Comparison of ENCODE assay signal across 2 cellular contexts in genomic region chr4:41169256-41169655, GRCh38.
TF ChIP-seq lines count a peak whose summit lies in the region.

No MANE protein-coding gene starts in this region.

TF ChIP-seq in GM23338, 12 proteins besides CTCF, POLR2A, EP300 and RAD21:
- no peak for TF ChIP-seq ZNF114 (CRISPR knock-in tag; IDR thresholded peaks at IDR 0.05)
- peak; percentile 34; the same call in 1 of the 2 replicates for TF ChIP-seq NANOG (IDR thresholded peaks at IDR 0.05; ENCODE audit: borderline replicate concordance)

TF ChIP-seq in H1, 55 proteins besides CTCF, POLR2A, EP300 and RAD21:
- TF ChIP-seq CHD1 (IDR thresholded peaks at IDR 0.05; ENCODE audit: low read depth, low read length) (no peak), SIN3A (conservative IDR thresholded peaks at IDR 0.05 in 1 of 2, IDR thresholded peaks at IDR 0.05 in 1 of 2; ENCODE audit: low read depth in 1 of 2, low read length in 2 of 2) (no peak), GTF2F1 (IDR thresholded peaks at IDR 0.05; ENCODE audit: borderline replicate concordance, low read depth, low read length) (no peak), POLR2AphosphoS5 (IDR thresholded peaks at IDR 0.05; ENCODE audit: low read depth, low read length) (no peak), KDM1A (IDR thresholded peaks at IDR 0.05; ENCODE audit: borderline replicate concordance, low read length) (no peak), TEAD4 (IDR thresholded peaks at IDR 0.05; ENCODE audit: low read depth, low read length) (no peak), POU5F1 (IDR thresholded peaks at IDR 0.05; ENCODE audit: low read depth, low read length) (no peak), EGR1 (IDR thresholded peaks at IDR 0.05; ENCODE audit: borderline replicate concordance, low read depth, low read length) (no peak), TBP (IDR thresholded peaks at IDR 0.05; ENCODE audit: low read depth, low read length) (no peak), ZNF274 (IDR thresholded peaks at IDR 0.05; ENCODE audit: borderline replicate concordance, extremely low read depth, low read length) (no peak), NANOG (IDR thresholded peaks at IDR 0.05; ENCODE audit: insufficient read depth, low read depth, low read length, poor library complexity, severe bottlenecking) (no peak), HDAC6 (IDR thresholded peaks at IDR 0.05; ENCODE audit: low read depth, low read length) (no peak), YY1 (IDR thresholded peaks at IDR 0.05; ENCODE audit: low read depth, low read length) (no peak)
- TF ChIP-seq, protein P1, sequence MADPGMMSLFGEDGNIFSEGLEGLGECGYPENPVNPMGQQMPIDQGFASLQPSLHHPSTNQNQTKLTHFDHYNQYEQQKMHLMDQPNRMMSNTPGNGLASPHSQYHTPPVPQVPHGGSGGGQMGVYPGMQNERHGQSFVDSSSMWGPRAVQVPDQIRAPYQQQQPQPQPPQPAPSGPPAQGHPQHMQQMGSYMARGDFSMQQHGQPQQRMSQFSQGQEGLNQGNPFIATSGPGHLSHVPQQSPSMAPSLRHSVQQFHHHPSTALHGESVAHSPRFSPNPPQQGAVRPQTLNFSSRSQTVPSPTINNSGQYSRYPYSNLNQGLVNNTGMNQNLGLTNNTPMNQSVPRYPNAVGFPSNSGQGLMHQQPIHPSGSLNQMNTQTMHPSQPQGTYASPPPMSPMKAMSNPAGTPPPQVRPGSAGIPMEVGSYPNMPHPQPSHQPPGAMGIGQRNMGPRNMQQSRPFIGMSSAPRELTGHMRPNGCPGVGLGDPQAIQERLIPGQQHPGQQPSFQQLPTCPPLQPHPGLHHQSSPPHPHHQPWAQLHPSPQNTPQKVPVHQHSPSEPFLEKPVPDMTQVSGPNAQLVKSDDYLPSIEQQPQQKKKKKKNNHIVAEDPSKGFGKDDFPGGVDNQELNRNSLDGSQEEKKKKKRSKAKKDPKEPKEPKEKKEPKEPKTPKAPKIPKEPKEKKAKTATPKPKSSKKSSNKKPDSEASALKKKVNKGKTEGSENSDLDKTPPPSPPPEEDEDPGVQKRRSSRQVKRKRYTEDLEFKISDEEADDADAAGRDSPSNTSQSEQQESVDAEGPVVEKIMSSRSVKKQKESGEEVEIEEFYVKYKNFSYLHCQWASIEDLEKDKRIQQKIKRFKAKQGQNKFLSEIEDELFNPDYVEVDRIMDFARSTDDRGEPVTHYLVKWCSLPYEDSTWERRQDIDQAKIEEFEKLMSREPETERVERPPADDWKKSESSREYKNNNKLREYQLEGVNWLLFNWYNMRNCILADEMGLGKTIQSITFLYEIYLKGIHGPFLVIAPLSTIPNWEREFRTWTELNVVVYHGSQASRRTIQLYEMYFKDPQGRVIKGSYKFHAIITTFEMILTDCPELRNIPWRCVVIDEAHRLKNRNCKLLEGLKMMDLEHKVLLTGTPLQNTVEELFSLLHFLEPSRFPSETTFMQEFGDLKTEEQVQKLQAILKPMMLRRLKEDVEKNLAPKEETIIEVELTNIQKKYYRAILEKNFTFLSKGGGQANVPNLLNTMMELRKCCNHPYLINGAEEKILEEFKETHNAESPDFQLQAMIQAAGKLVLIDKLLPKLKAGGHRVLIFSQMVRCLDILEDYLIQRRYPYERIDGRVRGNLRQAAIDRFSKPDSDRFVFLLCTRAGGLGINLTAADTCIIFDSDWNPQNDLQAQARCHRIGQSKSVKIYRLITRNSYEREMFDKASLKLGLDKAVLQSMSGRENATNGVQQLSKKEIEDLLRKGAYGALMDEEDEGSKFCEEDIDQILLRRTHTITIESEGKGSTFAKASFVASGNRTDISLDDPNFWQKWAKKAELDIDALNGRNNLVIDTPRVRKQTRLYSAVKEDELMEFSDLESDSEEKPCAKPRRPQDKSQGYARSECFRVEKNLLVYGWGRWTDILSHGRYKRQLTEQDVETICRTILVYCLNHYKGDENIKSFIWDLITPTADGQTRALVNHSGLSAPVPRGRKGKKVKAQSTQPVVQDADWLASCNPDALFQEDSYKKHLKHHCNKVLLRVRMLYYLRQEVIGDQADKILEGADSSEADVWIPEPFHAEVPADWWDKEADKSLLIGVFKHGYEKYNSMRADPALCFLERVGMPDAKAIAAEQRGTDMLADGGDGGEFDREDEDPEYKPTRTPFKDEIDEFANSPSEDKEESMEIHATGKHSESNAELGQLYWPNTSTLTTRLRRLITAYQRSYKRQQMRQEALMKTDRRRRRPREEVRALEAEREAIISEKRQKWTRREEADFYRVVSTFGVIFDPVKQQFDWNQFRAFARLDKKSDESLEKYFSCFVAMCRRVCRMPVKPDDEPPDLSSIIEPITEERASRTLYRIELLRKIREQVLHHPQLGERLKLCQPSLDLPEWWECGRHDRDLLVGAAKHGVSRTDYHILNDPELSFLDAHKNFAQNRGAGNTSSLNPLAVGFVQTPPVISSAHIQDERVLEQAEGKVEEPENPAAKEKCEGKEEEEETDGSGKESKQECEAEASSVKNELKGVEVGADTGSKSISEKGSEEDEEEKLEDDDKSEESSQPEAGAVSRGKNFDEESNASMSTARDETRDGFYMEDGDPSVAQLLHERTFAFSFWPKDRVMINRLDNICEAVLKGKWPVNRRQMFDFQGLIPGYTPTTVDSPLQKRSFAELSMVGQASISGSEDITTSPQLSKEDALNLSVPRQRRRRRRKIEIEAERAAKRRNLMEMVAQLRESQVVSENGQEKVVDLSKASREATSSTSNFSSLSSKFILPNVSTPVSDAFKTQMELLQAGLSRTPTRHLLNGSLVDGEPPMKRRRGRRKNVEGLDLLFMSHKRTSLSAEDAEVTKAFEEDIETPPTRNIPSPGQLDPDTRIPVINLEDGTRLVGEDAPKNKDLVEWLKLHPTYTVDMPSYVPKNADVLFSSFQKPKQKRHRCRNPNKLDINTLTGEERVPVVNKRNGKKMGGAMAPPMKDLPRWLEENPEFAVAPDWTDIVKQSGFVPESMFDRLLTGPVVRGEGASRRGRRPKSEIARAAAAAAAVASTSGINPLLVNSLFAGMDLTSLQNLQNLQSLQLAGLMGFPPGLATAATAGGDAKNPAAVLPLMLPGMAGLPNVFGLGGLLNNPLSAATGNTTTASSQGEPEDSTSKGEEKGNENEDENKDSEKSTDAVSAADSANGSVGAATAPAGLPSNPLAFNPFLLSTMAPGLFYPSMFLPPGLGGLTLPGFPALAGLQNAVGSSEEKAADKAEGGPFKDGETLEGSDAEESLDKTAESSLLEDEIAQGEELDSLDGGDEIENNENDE (IDR thresholded peaks at IDR 0.05; ENCODE audit: insufficient replicate concordance, low read length) = no peak
- TF ChIP-seq, protein P2, sequence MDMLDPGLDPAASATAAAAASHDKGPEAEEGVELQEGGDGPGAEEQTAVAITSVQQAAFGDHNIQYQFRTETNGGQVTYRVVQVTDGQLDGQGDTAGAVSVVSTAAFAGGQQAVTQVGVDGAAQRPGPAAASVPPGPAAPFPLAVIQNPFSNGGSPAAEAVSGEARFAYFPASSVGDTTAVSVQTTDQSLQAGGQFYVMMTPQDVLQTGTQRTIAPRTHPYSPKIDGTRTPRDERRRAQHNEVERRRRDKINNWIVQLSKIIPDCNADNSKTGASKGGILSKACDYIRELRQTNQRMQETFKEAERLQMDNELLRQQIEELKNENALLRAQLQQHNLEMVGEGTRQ (IDR thresholded peaks at IDR 0.05; ENCODE audit: low read length) = no peak
